1 cellular context compared by ENCODE assay signal in genomic region chr19:17436094-17436873, GRCh38.
TF ChIP-seq lines count a peak whose summit lies in the region.

No MANE protein-coding gene starts in this region.

TF ChIP-seq in K562, 482 proteins besides CTCF, POLR2A, EP300 and RAD21:
- peak; percentile 94 for TF ChIP-seq RBM25 (IDR thresholded peaks at IDR 0.05; ENCODE audit: low read depth, low read length, severe bottlenecking)
- TF ChIP-seq CEBPZ (IDR thresholded peaks at IDR 0.05; ENCODE audit: borderline replicate concordance, low read depth, low read length), result 0 out of 2 replicates have a peak, but pooled peaks have one; percentile 38
- TF ChIP-seq, protein P1, sequence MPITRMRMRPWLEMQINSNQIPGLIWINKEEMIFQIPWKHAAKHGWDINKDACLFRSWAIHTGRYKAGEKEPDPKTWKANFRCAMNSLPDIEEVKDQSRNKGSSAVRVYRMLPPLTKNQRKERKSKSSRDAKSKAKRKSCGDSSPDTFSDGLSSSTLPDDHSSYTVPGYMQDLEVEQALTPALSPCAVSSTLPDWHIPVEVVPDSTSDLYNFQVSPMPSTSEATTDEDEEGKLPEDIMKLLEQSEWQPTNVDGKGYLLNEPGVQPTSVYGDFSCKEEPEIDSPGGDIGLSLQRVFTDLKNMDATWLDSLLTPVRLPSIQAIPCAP (CRISPR knock-in tag; IDR thresholded peaks at IDR 0.05; ENCODE audit: borderline replicate concordance), result no peak
- TF ChIP-seq KDM1A (IDR thresholded peaks at IDR 0.05), result 0 out of 4 replicates have a peak, but pooled peaks of 1 of the 2 experiments have one; percentile 21
- TF ChIP-seq CUX1 (CRISPR knock-in tag; IDR thresholded peaks at IDR 0.05), result no peak
- TF ChIP-seq SMARCA5 (IDR thresholded peaks at IDR 0.05), result 0 out of 2 replicates have a peak, but pooled peaks have one; percentile 61
